ENCODE assay signal across 14 cellular contexts in the genomic region with DNA sequence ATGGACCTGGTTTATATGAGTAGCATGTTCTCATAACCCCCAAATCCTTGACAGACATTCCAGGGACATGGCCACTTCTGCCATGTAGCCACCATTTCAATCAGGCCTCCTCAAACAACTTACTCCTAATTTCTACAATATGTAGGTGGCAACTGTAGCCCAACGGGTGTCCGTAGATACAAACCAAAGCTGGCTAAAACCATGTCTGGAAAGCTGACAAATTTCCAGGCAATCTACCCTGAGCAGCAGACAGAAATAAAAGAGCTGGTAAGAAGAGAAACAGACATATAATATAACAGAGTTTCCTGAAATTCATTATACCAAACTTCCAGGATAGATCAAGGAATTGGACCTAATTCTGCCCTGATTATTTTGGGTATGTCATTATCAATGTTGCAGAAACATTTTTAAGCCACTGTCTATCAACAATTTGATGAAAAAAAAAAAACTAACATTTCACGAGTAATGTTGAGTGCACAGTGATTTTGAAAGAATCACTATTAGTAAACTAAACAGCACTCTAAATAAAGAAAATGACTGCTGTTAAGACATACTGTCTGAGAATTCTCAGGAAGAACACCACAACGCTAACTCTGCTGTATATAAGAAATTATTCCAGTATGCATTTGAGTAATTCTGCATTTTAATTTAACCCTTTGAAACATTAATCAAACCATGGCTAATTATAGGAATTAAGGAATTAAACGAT. TPM values are rescaled to one million over a fixed set of nuclear protein-coding genes. Genes with fewer than 3 reads are reported as not detected.
DNase-seq lines count a peak whose midpoint lies in the region; ATAC-seq and TF ChIP-seq lines count a peak whose summit lies in the region.
"Had no signal": no experiment of that assay in that cellular context is flagged by ENCODE, and none has a peak within 500 bp of the region (broad histone marks: within the 10 kb centered on the region; RNA-seq: fewer than 3 reads in every experiment).

No MANE protein-coding gene starts in this region.

- H3K4me3 ChIP-seq in GM06990 (replicated peaks; ENCODE audit: low read depth, low read length) (no peak overlapping the region), ascending aorta (peak overlapping the region in 1 of 2 donors; percentile 15), gastrocnemius medialis (no peak overlapping the region)
- H3K4me3 ChIP-seq: gastroesophageal sphincter had no signal

- DNase-seq in GM06990 (ENCODE audit: extremely low read depth, insufficient read length): peak; percentile 48
- no peak for DNase-seq in ascending aorta (ENCODE audit: low spot score in 2 of 2)
- no peak for DNase-seq in gastrocnemius medialis
- DNase-seq in endothelial cell (ENCODE audit: low spot score): no peak
- DNase-seq in foreskin melanocyte: no peak
- DNase-seq in activated T-cell treated with anti-CD3 and anti-CD28 coated beads for 4 hours: no peak
- DNase-seq: activated gamma-delta T cell; KBM-7; NCI-H1417 treated with DMSO at 0.1 percent for 48 hours; occipital lobe; stimulated activated CD4-positive, alpha-beta T cell treated with anti-CD3 and anti-CD28 coated beads, Interleukin-12 subunit alpha, Interleukin-12 subunit beta, amount 100 ng/mL, for 4 hours had no signal

- H3K4me1 ChIP-seq in ascending aorta: peaks cover 3 to 60% of the 10 kb centered on the region in 2 donors
- H3K4me1 ChIP-seq in gastrocnemius medialis: peaks cover 5% of the 10 kb centered on the region in 2 donors

- no peak overlapping the region for H3K27ac Mint-ChIP-seq in endothelial cell (ENCODE audit: unreplicated experiment)

- in situ Hi-C loops in gastrocnemius medialis (cut with MboI; ENCODE audit: low sequenced_read_pairs in 4 of 4): no loop called here

- H3K27ac ChIP-seq in ascending aorta (peak overlapping the region; percentile 87 to 90), gastrocnemius medialis (peak overlapping the region in 3 of 4 donors; percentile 11 to 43 (median 15))

- intact Hi-C loops in ascending aorta (cut with DNase I): loop anchor here (2.0 kb wide), 1 partner anchor 36 kb away; no protein-coding TSS in a partner anchor
- intact Hi-C loops in gastrocnemius medialis (cut with DNase I; ENCODE audit: low total_unique reads): loop anchor here (10.0 kb wide), 1 partner anchor 184 kb away; no protein-coding TSS in a partner anchor

- H3K4me3 Mint-ChIP-seq in endothelial cell (ENCODE audit: unreplicated experiment): no peak overlapping the region

- no peaks in the 10 kb centered on the region; the same call in 1 of the 2 replicates for H3K36me3 ChIP-seq in GM06990 (ENCODE audit: control insufficient read depth, insufficient read depth, low read length)
- H3K36me3 ChIP-seq in ascending aorta: no peaks in the 10 kb centered on the region
- H3K36me3 ChIP-seq in gastrocnemius medialis: no peaks in the 10 kb centered on the region
- H3K36me3 ChIP-seq: gastroesophageal sphincter had no signal

- H3K27me3 ChIP-seq in GM06990 (replicated peaks; ENCODE audit: control insufficient read depth, insufficient read depth, low read length) (no peaks in the 10 kb centered on the region), ascending aorta (no peaks in the 10 kb centered on the region), gastrocnemius medialis (no peaks in the 10 kb centered on the region)

- H3K27me3 Mint-ChIP-seq in endothelial cell (ENCODE audit: unreplicated experiment): no peaks in the 10 kb centered on the region

- TF ChIP-seq CTCF in GM06990 (IDR thresholded peaks at IDR 0.05; ENCODE audit: insufficient read depth, low read length, poor library complexity, severe bottlenecking) (no peak), ascending aorta (IDR thresholded peaks at IDR 0.05) (no peak), gastrocnemius medialis (IDR thresholded peaks at IDR 0.05 in 4 of 5, conservative IDR thresholded peaks at IDR 0.05 in 1 of 5) (no peak), endothelial cell (IDR thresholded peaks at IDR 0.05; ENCODE audit: unreplicated experiment) (no peak)

- peak; percentile 72 for ATAC-seq in HG02610 (IDR thresholded peaks at IDR 0.05; ENCODE audit: unreplicated experiment)
- no peak for ATAC-seq in gastrocnemius medialis
- no peak for ATAC-seq in GM21526 (IDR thresholded peaks at IDR 0.05; ENCODE audit: low FRiP score, unreplicated experiment)
- ATAC-seq: gastroesophageal sphincter had no signal

- H3K36me3 Mint-ChIP-seq in endothelial cell (ENCODE audit: low read depth, unreplicated experiment): no peaks in the 10 kb centered on the region

- H3K4me1 Mint-ChIP-seq in endothelial cell (ENCODE audit: unreplicated experiment): peaks cover 18% of the 10 kb centered on the region

- no peaks in the 10 kb centered on the region for H3K9me3 ChIP-seq in ascending aorta
- H3K9me3 ChIP-seq in gastrocnemius medialis: no peaks in the 10 kb centered on the region
- H3K9me3 ChIP-seq: gastroesophageal sphincter had no signal

- no peaks in the 10 kb centered on the region for H3K9me3 Mint-ChIP-seq in endothelial cell (ENCODE audit: unreplicated experiment)

- TF ChIP-seq POLR2A in gastrocnemius medialis (IDR thresholded peaks at IDR 0.05): no peak

RNA-seq across cellular contexts. Expression of a gene that starts 40.6 kb away (rescaled TPM):
- total RNA-seq in ascending aorta: 93.6 TPM
- 10 to 100 TPM in 1 of 4 donors, 1 to 10 TPM in 3; 4.9 to 12.0 (median 7.1) TPM for total RNA-seq in gastrocnemius medialis
- total RNA-seq in endothelial cell (ENCODE audit: unreplicated experiment): 8.4 TPM
